In genomic region chr16:54055191-54055590, GRCh38 we compare ENCODE assay signal across 30 cellular contexts.
"Had no signal": no experiment of that assay in that cellular context is flagged by ENCODE, and none has a peak within 500 bp of the region (broad histone marks: within the 10 kb centered on the region; RNA-seq: fewer than 3 reads in every experiment).

No MANE protein-coding gene starts in this region.

- H3K9me3 Mint-ChIP-seq: activated CD4-positive, alpha-beta memory T cell treated with anti-CD3 and anti-CD28 coated beads, Interleukin-2, amount 10 ng/mL, durations not matched to agents 7 days and 5 days; activated naive CD8-positive, alpha-beta T cell treated with anti-CD3 and anti-CD28 coated beads for 36 hours had no signal

- H3K4me3 Mint-ChIP-seq: activated CD4-positive, alpha-beta memory T cell treated with anti-CD3 and anti-CD28 coated beads, Interleukin-2, amount 10 ng/mL, durations not matched to agents 7 days and 5 days; activated CD8-positive, alpha-beta memory T cell treated with anti-CD3 and anti-CD28 coated beads, Interleukin-2, amount 10 ng/mL, durations not matched to agents 7 days and 5 days; activated naive CD8-positive, alpha-beta T cell treated with anti-CD3 and anti-CD28 coated beads for 36 hours had no signal

- H3K36me3 Mint-ChIP-seq: activated CD8-positive, alpha-beta memory T cell treated with anti-CD3 and anti-CD28 coated beads, Interleukin-2, amount 10 ng/mL, durations not matched to agents 7 days and 5 days had no signal

- H3K36me3 ChIP-seq: WERI-Rb-1 had no signal

- ATAC-seq: activated CD8-positive, alpha-beta memory T cell treated with anti-CD3 and anti-CD28 coated beads, Interleukin-2, amount 10 ng/mL, durations not matched to agents 7 days and 5 days had no signal

- H3K27ac ChIP-seq: ascending aorta, WERI-Rb-1 had no signal

- H3K9me3 ChIP-seq: ascending aorta, MG63 had no signal

- DNase-seq: activated CD4-positive, alpha-beta memory T cell treated with anti-CD3 and anti-CD28 coated beads, Interleukin-2, amount 10 ng/mL, durations not matched to agents 7 days and 5 days; activated CD4-positive, alpha-beta T cell treated with anti-CD3 and anti-CD28 coated beads for 1 hour; activated CD4-positive, alpha-beta T cell treated with anti-CD3 and anti-CD28 coated beads for 48 hours; activated CD4-positive, CD25-positive, alpha-beta regulatory T cell; activated CD8-positive, alpha-beta memory T cell treated with anti-CD3 and anti-CD28 coated beads for 24 hours; activated CD8-positive, alpha-beta memory T cell treated with anti-CD3 and anti-CD28 coated beads, Interleukin-2, amount 10 ng/mL, durations not matched to agents 7 days and 5 days; activated CD8-positive, alpha-beta memory T cell treated with anti-CD3 and anti-CD28 coated beads, Interleukin-2, amount 50 U/mL, for 48 hours; activated effector memory CD4-positive, alpha-beta T cell treated with Interleukin-2 at 50 U/mL for 16 hours; activated naive CD4-positive, alpha-beta T cell; activated naive CD4-positive, alpha-beta T cell treated with anti-CD3 and anti-CD28 coated beads, Interleukin-2, amount 50 U/mL, for 16 hours; activated naive CD8-positive, alpha-beta T cell treated with anti-CD3 and anti-CD28 coated beads for 36 hours; activated T-cell treated with anti-CD3 and anti-CD28 coated beads, Interleukin-2, amount 50 U/mL, for 48 hours; amygdala; Kasumi-1; KG1; MG63; NCI-H1048; NCI-H1436 treated with DMSO at 0.1 percent for 48 hours; NCI-H1694 treated with DMSO at 0.1 percent for 48 hours; NCI-H2029; NCI-H2171 treated with DMSO at 0.1 percent for 48 hours; NCI-H446; NCI-H526 treated with DMSO at 0.1 percent for 48 hours; Right ventricle myocardium superior; SW 1271; T-helper 1 cell; T-helper 2 cell; T-helper 9 cell; WERI-Rb-1 had no signal

- H3K27me3 ChIP-seq: ascending aorta, MG63 had no signal

- H3K4me1 Mint-ChIP-seq: activated CD4-positive, alpha-beta memory T cell treated with anti-CD3 and anti-CD28 coated beads, Interleukin-2, amount 10 ng/mL, durations not matched to agents 7 days and 5 days; activated CD8-positive, alpha-beta memory T cell treated with anti-CD3 and anti-CD28 coated beads, Interleukin-2, amount 10 ng/mL, durations not matched to agents 7 days and 5 days; activated naive CD8-positive, alpha-beta T cell treated with anti-CD3 and anti-CD28 coated beads for 36 hours had no signal

- H3K4me1 ChIP-seq: ascending aorta had no signal

- H3K27me3 Mint-ChIP-seq: activated CD4-positive, alpha-beta memory T cell treated with anti-CD3 and anti-CD28 coated beads, Interleukin-2, amount 10 ng/mL, durations not matched to agents 7 days and 5 days; activated CD8-positive, alpha-beta memory T cell treated with anti-CD3 and anti-CD28 coated beads, Interleukin-2, amount 10 ng/mL, durations not matched to agents 7 days and 5 days; activated naive CD8-positive, alpha-beta T cell treated with anti-CD3 and anti-CD28 coated beads for 36 hours had no signal

- H3K4me3 ChIP-seq: ascending aorta, MG63 had no signal

- H3K27ac Mint-ChIP-seq: activated CD4-positive, alpha-beta memory T cell treated with anti-CD3 and anti-CD28 coated beads, Interleukin-2, amount 10 ng/mL, durations not matched to agents 7 days and 5 days; activated CD8-positive, alpha-beta memory T cell treated with anti-CD3 and anti-CD28 coated beads, Interleukin-2, amount 10 ng/mL, durations not matched to agents 7 days and 5 days; activated naive CD8-positive, alpha-beta T cell treated with anti-CD3 and anti-CD28 coated beads for 36 hours had no signal
